In the genomic region with DNA sequence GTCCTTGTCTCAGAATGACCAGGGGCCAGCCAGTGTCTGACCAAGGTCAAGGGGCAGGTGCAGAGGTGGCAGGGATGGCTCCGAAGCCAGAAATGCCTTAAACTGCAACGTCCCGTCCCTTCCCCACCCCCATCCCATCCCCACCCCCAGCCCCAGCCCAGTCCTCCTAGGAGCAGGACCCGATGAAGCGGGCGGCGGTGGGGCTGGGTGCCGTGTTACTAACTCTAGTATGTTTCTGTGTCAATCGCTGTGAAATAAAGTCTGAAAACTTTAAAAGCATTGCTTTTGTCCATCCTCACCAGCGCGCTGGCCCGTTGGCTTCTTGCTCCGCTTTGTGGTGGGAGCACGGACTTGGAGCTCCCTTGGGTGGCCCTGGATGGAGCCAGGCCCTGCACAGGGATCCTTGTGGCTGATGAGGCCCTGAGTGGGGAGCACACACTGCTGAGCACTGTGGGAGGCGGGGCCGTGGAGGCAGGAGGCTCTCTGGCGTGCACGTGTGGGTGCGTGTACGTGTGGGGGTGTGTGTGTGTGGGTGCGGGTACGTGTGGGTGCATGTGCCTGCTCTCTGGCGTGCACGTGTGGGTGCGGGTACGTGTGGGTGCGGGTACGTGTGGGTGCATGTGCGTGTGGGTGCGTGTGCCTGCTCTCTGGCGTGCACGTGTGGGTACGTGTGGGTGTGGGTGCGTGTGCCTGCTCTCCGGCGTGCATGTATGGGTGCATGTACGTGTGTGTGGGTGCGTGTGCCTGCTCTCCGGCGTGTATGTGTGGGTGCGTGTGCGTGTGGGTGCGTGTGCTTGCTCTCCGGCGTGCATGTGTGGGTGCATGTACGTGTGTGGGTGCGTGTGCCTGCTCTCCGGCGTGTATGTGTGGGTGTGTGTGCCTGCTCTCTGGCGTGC, we compare ENCODE assay signal across 19 cellular contexts. TPM values are rescaled to one million over a fixed set of nuclear protein-coding genes. Genes with fewer than 3 reads are reported as not detected.
DNase-seq lines count a peak whose midpoint lies in the region; ATAC-seq, FAIRE-seq and TF ChIP-seq lines count a peak whose summit lies in the region.
"Had no signal": no experiment of that assay in that cellular context is flagged by ENCODE, and none has a peak within 500 bp of the region (broad histone marks: within the 10 kb centered on the region; RNA-seq: fewer than 3 reads in every experiment).

No MANE protein-coding gene starts in this region.

- H3K4me1 ChIP-seq in HepG2 (ENCODE audit: insufficient read depth, low read length), result peaks cover 20% of the 10 kb centered on the region
- H3K4me1 ChIP-seq in right lobe of liver, result peaks cover 0 to 15% (median 3%) of the 10 kb centered on the region in 4 donors

- no peak for DNase-seq in HepG2 (ENCODE audit: low spot score)
- DNase-seq in right lobe of liver, result no peak
- no peak for DNase-seq in glutamatergic neuron
- DNase-seq in foreskin fibroblast, result no peak
- DNase-seq: Caco-2; CD4-positive, alpha-beta T cell; GF-D8; NCI-H1417 treated with DMSO at 0.1 percent for 48 hours; NCI-H187 treated with DMSO at 0.1 percent for 48 hours; NCI-H2227 treated with DMSO at 0.1 percent for 48 hours; NCI-H524; RPMI8226; SIG-M5 had no signal

- no peaks in the 10 kb centered on the region for H3K9me3 ChIP-seq in HepG2 (ENCODE audit: low read length)
- H3K9me3 ChIP-seq in right lobe of liver, result no peaks in the 10 kb centered on the region
- H3K9me3 ChIP-seq: Caco-2 had no signal

- H3K27ac ChIP-seq in HepG2 (ENCODE audit: extremely low read length, insufficient read depth, low read length) (no peak overlapping the region), right lobe of liver (no peak overlapping the region)

- H3K36me3 Mint-ChIP-seq in glutamatergic neuron (ENCODE audit: unreplicated experiment), result peaks cover 7% of the 10 kb centered on the region

- H3K9me3 Mint-ChIP-seq in glutamatergic neuron (ENCODE audit: unreplicated experiment), result peaks cover 14% of the 10 kb centered on the region
- H3K9me3 Mint-ChIP-seq: CD4-positive, alpha-beta T cell had no signal

- peak overlapping the region; percentile 17 for H3K27ac Mint-ChIP-seq in glutamatergic neuron (ENCODE audit: unreplicated experiment)
- H3K27ac Mint-ChIP-seq: CD4-positive, alpha-beta T cell; GM23338 had no signal

- peaks cover 19% of the 10 kb centered on the region for H3K27me3 Mint-ChIP-seq in glutamatergic neuron (ENCODE audit: unreplicated experiment)

- no peak overlapping the region for H3K4me2 ChIP-seq in HepG2 (ENCODE audit: low read depth, low read length)
- H3K4me2 ChIP-seq: GM23338 had no signal

- H3K27me3 ChIP-seq in HepG2 (ENCODE audit: control insufficient read depth in 1 of 2, insufficient read depth in 2 of 2, low read length in 2 of 2) (no peaks in the 10 kb centered on the region), right lobe of liver (peaks cover 0 to 14% of the 10 kb centered on the region in 2 donors)

- no peak for TF ChIP-seq RAD21 in HepG2 (CRISPR knock-in tag; IDR thresholded peaks at IDR 0.05)

- ATAC-seq in HepG2, result no peak
- no peak for ATAC-seq in right lobe of liver
- ATAC-seq in HG03521 (IDR thresholded peaks at IDR 0.05; ENCODE audit: unreplicated experiment), result no peak
- ATAC-seq in GM18861 (IDR thresholded peaks at IDR 0.05; ENCODE audit: unreplicated experiment), result no peak
- ATAC-seq: GM23338, HCT116 had no signal

- BruUV-seq in HepG2 (replicated peaks; lab: Mats Ljungman, UMichigan), result no TSS peak

- H3K4me3 Mint-ChIP-seq in glutamatergic neuron (ENCODE audit: unreplicated experiment), result no peak overlapping the region
- H3K4me3 Mint-ChIP-seq: GM23338 had no signal

- 94% methylated on average over 41 of the region's 50 CpGs for WGBS in HepG2 (ENCODE audit: low lambda C conversion rate)
- 79% methylated on average over 10 of the region's 50 CpGs for WGBS in right lobe of liver (ENCODE audit: insufficient coverage, low coverage, low lambda C conversion rate, missing lambda C conversion rate)

- H3K9ac ChIP-seq in HepG2 (ENCODE audit: insufficient read depth, low read depth, low read length), result no peak overlapping the region

- H3K79me2 ChIP-seq in HepG2 (ENCODE audit: insufficient read depth, low read length), result no peaks in the 10 kb centered on the region

- in situ Hi-C loops in HepG2 (cut with HindIII; ENCODE audit: extremely low pct_ligation_motif_present, low pct_unique_long_range_greater_than_20kb), result loop anchor here (5.0 kb wide), 1 partner anchor 34 kb away; a partner anchor contains a TSS

- H2AFZ ChIP-seq in HepG2 (ENCODE audit: low read length), result no peak overlapping the region
- H2AFZ ChIP-seq: GM23338 had no signal

- no peak for TF ChIP-seq POLR2A in HepG2 (IDR thresholded peaks at IDR 0.05; ENCODE audit: insufficient read depth in 1 of 2, low read depth in 2 of 2, low read length in 2 of 2)
- TF ChIP-seq POLR2A in right lobe of liver (IDR thresholded peaks at IDR 0.05), result no peak

- H3K4me3 ChIP-seq in HepG2 (replicated peaks in 1 of 3; ENCODE audit: insufficient read depth in 1 of 3, low read depth in 2 of 3, low read length in 3 of 3) (no peak overlapping the region), right lobe of liver (no peak overlapping the region), foreskin fibroblast (ENCODE audit: low read depth in 1 of 2, low read length in 2 of 2) (no peak overlapping the region)
- H3K4me3 ChIP-seq: GM23338 had no signal

- FAIRE-seq in HepG2 (lab: Jason Lieb, UNC), result no peak
- FAIRE-seq: A204.1 had no signal

- H4K20me1 ChIP-seq in HepG2 (ENCODE audit: insufficient read depth, low read length), result no peaks in the 10 kb centered on the region

- CTCF ChIA-PET in HepG2 (lab: Yijun Ruan, JAX; ENCODE audit: low intra/inter-chr PET ratio, low total read pairs), result no interaction called here

- POLR2A ChIA-PET in HepG2 (lab: Yijun Ruan, JAX), result no interaction called here

- TF ChIP-seq EP300 in HepG2 (IDR thresholded peaks at IDR 0.05; ENCODE audit: low read depth in 2 of 2, low read length in 2 of 2), result no peak
- no peak for TF ChIP-seq EP300 in HepG2 (CRISPR knock-in tag; IDR thresholded peaks at IDR 0.05; ENCODE audit: borderline replicate concordance)

- intact Hi-C loops in HepG2 (cut with micrococcal nuclease; ENCODE audit: unreplicated experiment), result loop anchor here (5.0 kb wide), 1 partner anchor 44 kb away; a partner anchor contains a TSS
- intact Hi-C loops in right lobe of liver (cut with DNase I), result no loop called here

- no peak for TF ChIP-seq CTCF in HepG2 (CRISPR knock-in tag; IDR thresholded peaks at IDR 0.05)
- no peak for TF ChIP-seq CTCF in right lobe of liver (IDR thresholded peaks at IDR 0.05)
- no peak for TF ChIP-seq CTCF in glutamatergic neuron (IDR thresholded peaks at IDR 0.05; ENCODE audit: partially characterized antibody, unreplicated experiment)
- no peak for TF ChIP-seq CTCF in foreskin fibroblast (IDR thresholded peaks at IDR 0.05; ENCODE audit: low read depth, low read length)

- H3K4me1 Mint-ChIP-seq in glutamatergic neuron (ENCODE audit: low read depth, unreplicated experiment), result no peaks in the 10 kb centered on the region

- H3K36me3 ChIP-seq in HepG2 (replicated peaks in 1 of 2; ENCODE audit: control insufficient read depth in 1 of 2, insufficient read depth in 2 of 2, low read length in 2 of 2), result peaks cover 29 to 30% of the 10 kb centered on the region in 2 experiments; a peak in 4 of 5 replicates
- no peaks in the 10 kb centered on the region for H3K36me3 ChIP-seq in right lobe of liver

RNA-seq across cellular contexts. Expression of a gene that starts 18.0 kb away (rescaled TPM):
- not detected in 2 replicates for total RNA-seq in HepG2 (2016; rRNA removed; fragmentation: Illumina TruSeq; extraction: Trizol)
- total RNA-seq in HepG2 (2016; cell fraction: cytosol; rRNA removed; fragmentation: Illumina TruSeq; extraction: Trizol; ENCODE audit: low read depth), result not detected in 2 replicates
- not detected in 2 replicates for total RNA-seq in HepG2 (2016; cell fraction: insoluble cytoplasmic fraction; rRNA removed; fragmentation: Illumina TruSeq; extraction: Trizol)
- not detected in 2 replicates for total RNA-seq in HepG2 (2016; cell fraction: membrane; rRNA removed; fragmentation: Illumina TruSeq; extraction: Trizol)
- total RNA-seq in HepG2 (2016; cell fraction: nucleus; rRNA removed; fragmentation: Illumina TruSeq; extraction: Trizol), result not detected in 2 replicates
- 0.03 and 0.05 TPM in 2 replicates for polyA plus RNA-seq in HepG2 (2011; rRNA removed)
- polyA plus RNA-seq in HepG2 (2011; cell fraction: cytosol; rRNA removed), result 0.04 TPM in 1 of 2 replicates, not detected in the other
- polyA plus RNA-seq in HepG2 (2011; cell fraction: nucleus; rRNA removed), result not detected in 2 replicates
- 0.07 and 0.08 TPM in 2 replicates for polyA plus RNA-seq in HepG2 (2012)
- polyA plus RNA-seq in HepG2 (2016; cell fraction: cytosol; fragmentation: Illumina TruSeq; extraction: Trizol; ENCODE audit: low read depth), result not detected in 2 replicates
- polyA plus RNA-seq in HepG2 (2016; cell fraction: insoluble cytoplasmic fraction; fragmentation: Illumina TruSeq; extraction: Trizol; ENCODE audit: low read depth), result not detected in 2 replicates
- polyA plus RNA-seq in HepG2 (2016; cell fraction: membrane; fragmentation: Illumina TruSeq; extraction: Trizol; ENCODE audit: low read depth), result not detected in 2 replicates
- polyA plus RNA-seq in HepG2 (2016; cell fraction: nucleus; fragmentation: Illumina TruSeq; extraction: Trizol; ENCODE audit: insufficient read depth, low read depth), result not detected in 2 replicates
- polyA minus RNA-seq in HepG2 (2011; rRNA and poly(A)+ RNA removed; ENCODE audit: low replicate concordance), result 2.1 TPM in 1 of 2 replicates, not detected in the other
- polyA minus RNA-seq in HepG2 (2011; cell fraction: cytosol; rRNA and poly(A)+ RNA removed), result not detected in 2 replicates
- 0.26 TPM in 1 of 2 replicates, not detected in the other for polyA minus RNA-seq in HepG2 (2011; cell fraction: nucleus; rRNA and poly(A)+ RNA removed)
- total RNA-seq in right lobe of liver, result not detected
- total RNA-seq in glutamatergic neuron (ENCODE audit: unreplicated experiment), result not detected
- total RNA-seq: CD4-positive, alpha-beta T cell; GM23338 had no signal
- polyA plus RNA-seq: BJ, GM23338 had no signal

RNA-seq across cellular contexts. Expression of a gene that starts 36.2 kb away (rescaled TPM):
- total RNA-seq in HepG2 (2016; rRNA removed; fragmentation: Illumina TruSeq; extraction: Trizol), result 7.3 and 29.8 TPM in 2 replicates
- total RNA-seq in HepG2 (2016; cell fraction: cytosol; rRNA removed; fragmentation: Illumina TruSeq; extraction: Trizol; ENCODE audit: low read depth), result 2.7 and 2.9 TPM in 2 replicates
- 5.9 and 28.3 TPM in 2 replicates for total RNA-seq in HepG2 (2016; cell fraction: insoluble cytoplasmic fraction; rRNA removed; fragmentation: Illumina TruSeq; extraction: Trizol)
- total RNA-seq in HepG2 (2016; cell fraction: membrane; rRNA removed; fragmentation: Illumina TruSeq; extraction: Trizol), result 4.9 and 5.0 TPM in 2 replicates
- total RNA-seq in HepG2 (2016; cell fraction: nucleus; rRNA removed; fragmentation: Illumina TruSeq; extraction: Trizol), result 36.4 and 50.3 TPM in 2 replicates
- 65.2 and 82.7 TPM in 2 replicates for polyA plus RNA-seq in HepG2 (2011; rRNA removed)
- polyA plus RNA-seq in HepG2 (2011; cell fraction: cytosol; rRNA removed), result 37.7 and 58.0 TPM in 2 replicates
- 667 and 906 TPM in 2 replicates for polyA plus RNA-seq in HepG2 (2011; cell fraction: nucleus; rRNA removed)
- 77.8 and 101 TPM in 2 replicates for polyA plus RNA-seq in HepG2 (2012)
- polyA plus RNA-seq in HepG2 (2016; cell fraction: cytosol; fragmentation: Illumina TruSeq; extraction: Trizol; ENCODE audit: low read depth), result 1.4 and 1.5 TPM in 2 replicates
- polyA plus RNA-seq in HepG2 (2016; cell fraction: insoluble cytoplasmic fraction; fragmentation: Illumina TruSeq; extraction: Trizol; ENCODE audit: low read depth), result 10.7 and 15.5 TPM in 2 replicates
- polyA plus RNA-seq in HepG2 (2016; cell fraction: membrane; fragmentation: Illumina TruSeq; extraction: Trizol; ENCODE audit: low read depth), result 3.2 and 3.6 TPM in 2 replicates
- polyA plus RNA-seq in HepG2 (2016; cell fraction: nucleus; fragmentation: Illumina TruSeq; extraction: Trizol; ENCODE audit: insufficient read depth, low read depth), result 125 and 134 TPM in 2 replicates
- 23.8 and 86.8 TPM in 2 replicates for polyA minus RNA-seq in HepG2 (2011; rRNA and poly(A)+ RNA removed; ENCODE audit: low replicate concordance)
- 41.3 and 50.7 TPM in 2 replicates for polyA minus RNA-seq in HepG2 (2011; cell fraction: cytosol; rRNA and poly(A)+ RNA removed)
- polyA minus RNA-seq in HepG2 (2011; cell fraction: nucleus; rRNA and poly(A)+ RNA removed), result 80.3 and 86.4 TPM in 2 replicates
- 10 to 100 TPM; 14.2 to 44.5 (median 35.2) TPM for total RNA-seq in right lobe of liver
- 914 TPM for total RNA-seq in glutamatergic neuron (ENCODE audit: unreplicated experiment)

RNA-seq across cellular contexts. Expression of a gene that starts 42.8 kb away (rescaled TPM):
- total RNA-seq in HepG2 (2016; rRNA removed; fragmentation: Illumina TruSeq; extraction: Trizol) (54.9 and 68.4 TPM in 2 replicates), right lobe of liver (10 to 100 TPM; 16.3 to 98.7 (median 26.4) TPM), glutamatergic neuron (ENCODE audit: unreplicated experiment) (18.4 TPM)
- 17.4 and 19.2 TPM in 2 replicates for total RNA-seq in HepG2 (2016; cell fraction: cytosol; rRNA removed; fragmentation: Illumina TruSeq; extraction: Trizol; ENCODE audit: low read depth)
- total RNA-seq in HepG2 (2016; cell fraction: insoluble cytoplasmic fraction; rRNA removed; fragmentation: Illumina TruSeq; extraction: Trizol), result 52.2 and 77.4 TPM in 2 replicates
- 17.7 and 18.1 TPM in 2 replicates for total RNA-seq in HepG2 (2016; cell fraction: membrane; rRNA removed; fragmentation: Illumina TruSeq; extraction: Trizol)
- 18.3 and 23.3 TPM in 2 replicates for total RNA-seq in HepG2 (2016; cell fraction: nucleus; rRNA removed; fragmentation: Illumina TruSeq; extraction: Trizol)
- 42.1 and 63.7 TPM in 2 replicates for polyA plus RNA-seq in HepG2 (2011; rRNA removed)
- polyA plus RNA-seq in HepG2 (2011; cell fraction: cytosol; rRNA removed), result 49.9 and 81.6 TPM in 2 replicates
- polyA plus RNA-seq in HepG2 (2011; cell fraction: nucleus; rRNA removed), result 24.5 and 32.4 TPM in 2 replicates
- polyA plus RNA-seq in HepG2 (2012), result 19.4 and 39.7 TPM in 2 replicates
- 13.7 and 17.3 TPM in 2 replicates for polyA plus RNA-seq in HepG2 (2016; cell fraction: cytosol; fragmentation: Illumina TruSeq; extraction: Trizol; ENCODE audit: low read depth)
- 47.3 and 49.3 TPM in 2 replicates for polyA plus RNA-seq in HepG2 (2016; cell fraction: insoluble cytoplasmic fraction; fragmentation: Illumina TruSeq; extraction: Trizol; ENCODE audit: low read depth)
- polyA plus RNA-seq in HepG2 (2016; cell fraction: membrane; fragmentation: Illumina TruSeq; extraction: Trizol; ENCODE audit: low read depth), result 10.1 and 12.3 TPM in 2 replicates
- polyA plus RNA-seq in HepG2 (2016; cell fraction: nucleus; fragmentation: Illumina TruSeq; extraction: Trizol; ENCODE audit: insufficient read depth, low read depth), result 22.7 and 27.6 TPM in 2 replicates
- 24.2 and 34.4 TPM in 2 replicates for polyA minus RNA-seq in HepG2 (2011; rRNA and poly(A)+ RNA removed; ENCODE audit: low replicate concordance)
- polyA minus RNA-seq in HepG2 (2011; cell fraction: cytosol; rRNA and poly(A)+ RNA removed), result 11.4 and 13.3 TPM in 2 replicates
- 2.1 and 5.1 TPM in 2 replicates for polyA minus RNA-seq in HepG2 (2011; cell fraction: nucleus; rRNA and poly(A)+ RNA removed)

RNA-seq across cellular contexts. Expression of a gene that starts 56.2 kb away (rescaled TPM):
- total RNA-seq in HepG2 (2016; rRNA removed; fragmentation: Illumina TruSeq; extraction: Trizol), result 4.4 and 8.8 TPM in 2 replicates
- total RNA-seq in HepG2 (2016; cell fraction: cytosol; rRNA removed; fragmentation: Illumina TruSeq; extraction: Trizol; ENCODE audit: low read depth), result 16.5 and 25.5 TPM in 2 replicates
- 3.4 and 7.9 TPM in 2 replicates for total RNA-seq in HepG2 (2016; cell fraction: insoluble cytoplasmic fraction; rRNA removed; fragmentation: Illumina TruSeq; extraction: Trizol)
- 13.5 and 18.3 TPM in 2 replicates for total RNA-seq in HepG2 (2016; cell fraction: membrane; rRNA removed; fragmentation: Illumina TruSeq; extraction: Trizol)
- total RNA-seq in HepG2 (2016; cell fraction: nucleus; rRNA removed; fragmentation: Illumina TruSeq; extraction: Trizol), result 6.5 and 8.0 TPM in 2 replicates
- polyA plus RNA-seq in HepG2 (2011; rRNA removed), result 10.6 and 17.6 TPM in 2 replicates
- polyA plus RNA-seq in HepG2 (2011; cell fraction: cytosol; rRNA removed), result 11.6 and 28.6 TPM in 2 replicates
- 190 and 210 TPM in 2 replicates for polyA plus RNA-seq in HepG2 (2011; cell fraction: nucleus; rRNA removed)
- polyA plus RNA-seq in HepG2 (2012), result 4.3 and 7.0 TPM in 2 replicates
- 17.0 and 22.1 TPM in 2 replicates for polyA plus RNA-seq in HepG2 (2016; cell fraction: cytosol; fragmentation: Illumina TruSeq; extraction: Trizol; ENCODE audit: low read depth)
- polyA plus RNA-seq in HepG2 (2016; cell fraction: insoluble cytoplasmic fraction; fragmentation: Illumina TruSeq; extraction: Trizol; ENCODE audit: low read depth), result 4.5 and 6.0 TPM in 2 replicates
- polyA plus RNA-seq in HepG2 (2016; cell fraction: membrane; fragmentation: Illumina TruSeq; extraction: Trizol; ENCODE audit: low read depth), result 10.6 and 11.4 TPM in 2 replicates
- 16.1 and 18.4 TPM in 2 replicates for polyA plus RNA-seq in HepG2 (2016; cell fraction: nucleus; fragmentation: Illumina TruSeq; extraction: Trizol; ENCODE audit: insufficient read depth, low read depth)
- 2.2 and 6.1 TPM in 2 replicates for polyA minus RNA-seq in HepG2 (2011; rRNA and poly(A)+ RNA removed; ENCODE audit: low replicate concordance)
- polyA minus RNA-seq in HepG2 (2011; cell fraction: cytosol; rRNA and poly(A)+ RNA removed), result 6.4 and 8.5 TPM in 2 replicates
- 4.6 and 8.9 TPM in 2 replicates for polyA minus RNA-seq in HepG2 (2011; cell fraction: nucleus; rRNA and poly(A)+ RNA removed)
- 10 to 100 TPM in 2 of 6 experiments, 1 to 10 TPM in 4; 1.6 to 21.5 (median 5.2) TPM for total RNA-seq in right lobe of liver
- 218 TPM for total RNA-seq in glutamatergic neuron (ENCODE audit: unreplicated experiment)

RNA-seq across cellular contexts. Expression of a gene that starts 59.8 kb away (rescaled TPM):
- total RNA-seq in HepG2 (2016; rRNA removed; fragmentation: Illumina TruSeq; extraction: Trizol), result 3.8 and 6.7 TPM in 2 replicates
- total RNA-seq in HepG2 (2016; cell fraction: cytosol; rRNA removed; fragmentation: Illumina TruSeq; extraction: Trizol; ENCODE audit: low read depth), result 6.3 and 6.8 TPM in 2 replicates
- 3.6 and 6.6 TPM in 2 replicates for total RNA-seq in HepG2 (2016; cell fraction: insoluble cytoplasmic fraction; rRNA removed; fragmentation: Illumina TruSeq; extraction: Trizol)
- 7.4 and 7.9 TPM in 2 replicates for total RNA-seq in HepG2 (2016; cell fraction: membrane; rRNA removed; fragmentation: Illumina TruSeq; extraction: Trizol)
- total RNA-seq in HepG2 (2016; cell fraction: nucleus; rRNA removed; fragmentation: Illumina TruSeq; extraction: Trizol), result 6.3 and 7.7 TPM in 2 replicates
- polyA plus RNA-seq in HepG2 (2011; rRNA removed), result 3.8 and 4.2 TPM in 2 replicates
- 1.7 and 4.2 TPM in 2 replicates for polyA plus RNA-seq in HepG2 (2011; cell fraction: cytosol; rRNA removed)
- 22.9 and 35.9 TPM in 2 replicates for polyA plus RNA-seq in HepG2 (2011; cell fraction: nucleus; rRNA removed)
- 2.8 and 3.2 TPM in 2 replicates for polyA plus RNA-seq in HepG2 (2012)
- 4.7 and 6.0 TPM in 2 replicates for polyA plus RNA-seq in HepG2 (2016; cell fraction: cytosol; fragmentation: Illumina TruSeq; extraction: Trizol; ENCODE audit: low read depth)
- 3.5 and 4.0 TPM in 2 replicates for polyA plus RNA-seq in HepG2 (2016; cell fraction: insoluble cytoplasmic fraction; fragmentation: Illumina TruSeq; extraction: Trizol; ENCODE audit: low read depth)
- 7.0 and 8.1 TPM in 2 replicates for polyA plus RNA-seq in HepG2 (2016; cell fraction: membrane; fragmentation: Illumina TruSeq; extraction: Trizol; ENCODE audit: low read depth)
- 19.9 and 20.1 TPM in 2 replicates for polyA plus RNA-seq in HepG2 (2016; cell fraction: nucleus; fragmentation: Illumina TruSeq; extraction: Trizol; ENCODE audit: insufficient read depth, low read depth)
- polyA minus RNA-seq in HepG2 (2011; rRNA and poly(A)+ RNA removed; ENCODE audit: low replicate concordance), result 2.9 and 5.6 TPM in 2 replicates
- polyA minus RNA-seq in HepG2 (2011; cell fraction: cytosol; rRNA and poly(A)+ RNA removed), result 2.1 and 2.2 TPM in 2 replicates
- 3.7 and 4.5 TPM in 2 replicates for polyA minus RNA-seq in HepG2 (2011; cell fraction: nucleus; rRNA and poly(A)+ RNA removed)
- total RNA-seq in right lobe of liver, result 1 to 10 TPM; 4.0 to 7.7 (median 6.4) TPM
- 24.5 TPM for total RNA-seq in glutamatergic neuron (ENCODE audit: unreplicated experiment)

Comparison
In these comparisons a context has a peak if more than half of its experiments do, and no peak if none do; other contexts are left out.
1. RNA of a gene that starts 36.2 kb away (total RNA-seq): 914 TPM in glutamatergic neuron (single experiment); 14.2 to 44.5 TPM in right lobe of liver and 2.7 to 50.3 TPM in HepG2; every median in the first group is over 10 times any median in the second.